ENCODE assay signal across 1 cellular context in the genomic region with DNA sequence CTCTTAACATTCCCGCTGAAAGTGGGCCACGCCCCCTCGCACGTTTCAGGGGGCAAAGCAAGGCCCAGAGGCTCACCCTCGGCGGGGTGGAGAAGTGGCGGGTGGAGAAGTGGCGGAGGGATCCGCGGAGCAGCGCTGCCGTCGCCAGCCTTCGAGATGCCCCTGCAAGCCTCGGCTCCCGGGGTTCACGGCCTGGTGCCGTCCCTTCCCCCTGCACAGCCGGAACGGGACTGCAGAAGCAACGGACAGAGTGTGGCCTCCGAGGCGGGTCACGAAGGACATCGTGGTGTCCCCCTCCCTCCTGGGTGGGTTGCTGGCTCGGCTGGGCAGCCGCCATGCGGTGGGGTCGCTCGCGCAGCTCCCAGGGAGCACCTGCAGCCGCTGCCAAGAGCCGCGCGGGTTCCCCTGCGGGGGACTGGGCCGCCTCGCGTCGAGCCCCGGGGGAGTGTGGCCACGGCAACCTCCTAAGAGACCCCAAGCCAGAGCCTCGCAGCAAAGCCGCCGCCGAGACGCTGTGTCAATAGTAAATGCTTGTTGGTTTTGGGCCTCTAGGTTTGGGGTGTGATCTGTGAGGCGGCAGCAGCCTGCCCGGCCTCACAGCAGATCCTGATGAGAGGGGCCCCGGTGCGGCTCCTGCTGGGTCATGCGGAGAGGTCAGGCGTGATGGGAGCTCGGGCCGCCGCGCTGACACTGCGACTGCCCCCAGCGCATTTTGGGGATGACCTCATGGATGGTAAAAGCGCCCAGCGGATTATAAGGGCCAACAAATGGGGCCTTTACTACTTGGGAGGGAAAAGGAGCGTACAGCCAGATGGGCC.
TF ChIP-seq lines count a peak whose summit lies in the region.

No MANE protein-coding gene starts in this region.

TF ChIP-seq in SK-N-SH treated with all-trans-retinoic acid at 6 μM for 48 hours, 23 proteins besides CTCF, POLR2A, EP300 and RAD21 (continued from another document):
- TF ChIP-seq, protein P1, sequence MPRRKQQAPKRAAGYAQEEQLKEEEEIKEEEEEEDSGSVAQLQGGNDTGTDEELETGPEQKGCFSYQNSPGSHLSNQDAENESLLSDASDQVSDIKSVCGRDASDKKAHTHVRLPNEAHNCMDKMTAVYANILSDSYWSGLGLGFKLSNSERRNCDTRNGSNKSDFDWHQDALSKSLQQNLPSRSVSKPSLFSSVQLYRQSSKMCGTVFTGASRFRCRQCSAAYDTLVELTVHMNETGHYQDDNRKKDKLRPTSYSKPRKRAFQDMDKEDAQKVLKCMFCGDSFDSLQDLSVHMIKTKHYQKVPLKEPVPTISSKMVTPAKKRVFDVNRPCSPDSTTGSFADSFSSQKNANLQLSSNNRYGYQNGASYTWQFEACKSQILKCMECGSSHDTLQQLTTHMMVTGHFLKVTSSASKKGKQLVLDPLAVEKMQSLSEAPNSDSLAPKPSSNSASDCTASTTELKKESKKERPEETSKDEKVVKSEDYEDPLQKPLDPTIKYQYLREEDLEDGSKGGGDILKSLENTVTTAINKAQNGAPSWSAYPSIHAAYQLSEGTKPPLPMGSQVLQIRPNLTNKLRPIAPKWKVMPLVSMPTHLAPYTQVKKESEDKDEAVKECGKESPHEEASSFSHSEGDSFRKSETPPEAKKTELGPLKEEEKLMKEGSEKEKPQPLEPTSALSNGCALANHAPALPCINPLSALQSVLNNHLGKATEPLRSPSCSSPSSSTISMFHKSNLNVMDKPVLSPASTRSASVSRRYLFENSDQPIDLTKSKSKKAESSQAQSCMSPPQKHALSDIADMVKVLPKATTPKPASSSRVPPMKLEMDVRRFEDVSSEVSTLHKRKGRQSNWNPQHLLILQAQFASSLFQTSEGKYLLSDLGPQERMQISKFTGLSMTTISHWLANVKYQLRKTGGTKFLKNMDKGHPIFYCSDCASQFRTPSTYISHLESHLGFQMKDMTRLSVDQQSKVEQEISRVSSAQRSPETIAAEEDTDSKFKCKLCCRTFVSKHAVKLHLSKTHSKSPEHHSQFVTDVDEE (CRISPR knock-in tag; IDR thresholded peaks at IDR 0.05): no peak
- TF ChIP-seq, protein P2, sequence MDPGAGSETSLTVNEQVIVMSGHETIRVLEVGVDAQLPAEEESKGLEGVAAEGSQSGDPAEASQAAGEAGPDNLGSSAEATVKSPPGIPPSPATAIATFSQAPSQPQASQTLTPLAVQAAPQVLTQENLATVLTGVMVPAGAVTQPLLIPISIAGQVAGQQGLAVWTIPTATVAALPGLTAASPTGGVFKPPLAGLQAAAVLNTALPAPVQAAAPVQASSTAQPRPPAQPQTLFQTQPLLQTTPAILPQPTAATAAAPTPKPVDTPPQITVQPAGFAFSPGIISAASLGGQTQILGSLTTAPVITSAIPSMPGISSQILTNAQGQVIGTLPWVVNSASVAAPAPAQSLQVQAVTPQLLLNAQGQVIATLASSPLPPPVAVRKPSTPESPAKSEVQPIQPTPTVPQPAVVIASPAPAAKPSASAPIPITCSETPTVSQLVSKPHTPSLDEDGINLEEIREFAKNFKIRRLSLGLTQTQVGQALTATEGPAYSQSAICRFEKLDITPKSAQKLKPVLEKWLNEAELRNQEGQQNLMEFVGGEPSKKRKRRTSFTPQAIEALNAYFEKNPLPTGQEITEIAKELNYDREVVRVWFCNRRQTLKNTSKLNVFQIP (CRISPR knock-in tag; IDR thresholded peaks at IDR 0.05; ENCODE audit: borderline replicate concordance, low read depth): no peak
- TF ChIP-seq ISL1 (CRISPR knock-in tag; IDR thresholded peaks at IDR 0.05): no peak
- TF ChIP-seq GLIS3 (CRISPR knock-in tag; IDR thresholded peaks at IDR 0.05): no peak
TF ChIP-seq in SK-N-SH treated with all-trans-retinoic acid at 6 μM for 48 hours: peak in this region for 0.
